Comparison of ENCODE assay signal across 1 cellular context in genomic region chr2:39119732-39120520, GRCh38.
TF ChIP-seq lines count a peak whose summit lies in the region.

No MANE protein-coding gene starts in this region.

TF ChIP-seq in K562, 482 proteins besides CTCF, POLR2A, EP300 and RAD21 (continued from another document and continues in another):
- no peak for TF ChIP-seq BRF2 (IDR thresholded peaks at IDR 0.05; ENCODE audit: borderline replicate concordance, insufficient read depth, insufficient read length)
- no peak for TF ChIP-seq LCOR (CRISPR knock-in tag; IDR thresholded peaks at IDR 0.05)
- 0 out of 2 replicates have a peak, but pooled peaks have one; percentile 23 for TF ChIP-seq SMC3 (conservative IDR thresholded peaks at IDR 0.05; ENCODE audit: insufficient read depth, low read depth, low read length)
- TF ChIP-seq THAP12 (CRISPR knock-in tag; IDR thresholded peaks at IDR 0.05): 0 out of 2 replicates have a peak, but pooled peaks have one; percentile 25
- peak; percentile 51 for TF ChIP-seq KDM5B (IDR thresholded peaks at IDR 0.05; ENCODE audit: insufficient replicate concordance, low read depth, low read length)
- TF ChIP-seq MYC (IDR thresholded peaks at IDR 0.05; ENCODE audit: low read depth, low read length): 0 out of 2 replicates have a peak, but pooled peaks have one; percentile 12
- no peak for TF ChIP-seq MYC (CRISPR knock-in tag; IDR thresholded peaks at IDR 0.05; ENCODE audit: borderline replicate concordance, low read depth)
- peak; percentile 63 for TF ChIP-seq CXXC5 (CRISPR knock-in tag; IDR thresholded peaks at IDR 0.05)
- TF ChIP-seq MBD1 (CRISPR knock-in tag; IDR thresholded peaks at IDR 0.05): no peak
- no peak for TF ChIP-seq ZNF384 (IDR thresholded peaks at IDR 0.05; ENCODE audit: low read depth, low read length)
- TF ChIP-seq SRF (CRISPR knock-in tag; IDR thresholded peaks at IDR 0.05): no peak
- TF ChIP-seq ID3 (CRISPR knock-in tag; IDR thresholded peaks at IDR 0.05): no peak
- TF ChIP-seq ID3 (tag; IDR thresholded peaks at IDR 0.05): no peak
- TF ChIP-seq EHMT2 (IDR thresholded peaks at IDR 0.05): no peak
- TF ChIP-seq SAP30 (IDR thresholded peaks at IDR 0.05; ENCODE audit: borderline replicate concordance, insufficient read depth, low read depth, low read length, poor library complexity, severe bottlenecking): peak; percentile 73
- no peak for TF ChIP-seq PHB (CRISPR knock-in tag; IDR thresholded peaks at IDR 0.05)
- TF ChIP-seq MAFK (IDR thresholded peaks at IDR 0.05; ENCODE audit: low read length): no peak
- TF ChIP-seq HDAC1 (IDR thresholded peaks at IDR 0.05): 0 out of 4 replicates have a peak, but pooled peaks of 1 of the 2 experiments have one; percentile 35
- peak; percentile 28; the same call in 1 of the 2 replicates for TF ChIP-seq HDAC2 (IDR thresholded peaks at IDR 0.05)
- no peak for TF ChIP-seq NR2F6 (CRISPR knock-in tag; IDR thresholded peaks at IDR 0.05)
- no peak for TF ChIP-seq TAF9B (IDR thresholded peaks at IDR 0.05; ENCODE audit: partially characterized antibody)
- no peak for TF ChIP-seq SREBF1 (IDR thresholded peaks at IDR 0.05; ENCODE audit: borderline replicate concordance, low read depth, low read length)
- no peak for TF ChIP-seq ZNF57 (CRISPR knock-in tag; IDR thresholded peaks at IDR 0.05)
- TF ChIP-seq PML (IDR thresholded peaks at IDR 0.05; ENCODE audit: low read length): peak; percentile 47; the same call in 1 of the 2 replicates
- no peak for TF ChIP-seq STAG1 (CRISPR knock-in tag; IDR thresholded peaks at IDR 0.05; ENCODE audit: borderline replicate concordance)
- no peak for TF ChIP-seq DLX4 (CRISPR knock-in tag; IDR thresholded peaks at IDR 0.05)
- peak; percentile 16; the same call in 1 of the 2 replicates for TF ChIP-seq GMEB1 (CRISPR knock-in tag; IDR thresholded peaks at IDR 0.05)
- TF ChIP-seq COPS2 (conservative IDR thresholded peaks at IDR 0.05): no peak
- TF ChIP-seq REST (CRISPR knock-in tag; IDR thresholded peaks at IDR 0.05; ENCODE audit: low read depth): 0 out of 2 replicates have a peak, but pooled peaks have one; percentile 48
- TF ChIP-seq MNT (conservative IDR thresholded peaks at IDR 0.05): peak in 1 of 2 experiments; percentile 38; a peak in 2 of 4 replicates
- 0 out of 2 replicates have a peak, but pooled peaks have one; percentile 23 for TF ChIP-seq THAP7 (CRISPR knock-in tag; IDR thresholded peaks at IDR 0.05)
- no peak for TF ChIP-seq PREB (CRISPR knock-in tag; IDR thresholded peaks at IDR 0.05)
- TF ChIP-seq CTBP1 (IDR thresholded peaks at IDR 0.05; ENCODE audit: borderline replicate concordance): no peak
- TF ChIP-seq ZNF140 (CRISPR knock-in tag; IDR thresholded peaks at IDR 0.05): no peak
- no peak for TF ChIP-seq DDX20 (tag; IDR thresholded peaks at IDR 0.05; ENCODE audit: low read depth)
- no peak for TF ChIP-seq ZNF280A (IDR thresholded peaks at IDR 0.05; ENCODE audit: low read depth, partially characterized antibody)
